ENCODE assay signal across 36 cellular contexts in the genomic region with DNA sequence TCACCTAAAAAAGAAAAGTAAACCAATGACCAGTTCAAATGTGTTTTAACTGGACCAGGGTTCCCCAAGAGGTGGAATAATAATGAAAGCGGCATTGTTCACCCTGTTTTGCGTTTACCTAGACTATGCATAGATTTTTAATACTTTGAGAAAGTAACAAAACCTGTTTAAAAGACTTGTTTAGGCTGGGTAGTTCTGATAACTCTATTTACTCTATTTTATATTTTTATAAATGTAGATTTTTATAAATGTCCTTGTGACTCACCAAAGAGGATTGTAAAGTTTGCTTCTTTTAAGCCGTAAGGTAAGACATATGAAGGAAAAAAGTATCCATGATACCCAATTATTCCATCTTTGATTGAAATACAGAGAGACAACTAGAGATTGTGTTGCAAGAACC.
"Had no signal": no experiment of that assay in that cellular context is flagged by ENCODE, and none has a peak within 500 bp of the region (broad histone marks: within the 10 kb centered on the region; RNA-seq: fewer than 3 reads in every experiment).

No MANE protein-coding gene starts in this region.

- H3K4me3 ChIP-seq: MG63 had no signal

- H3K9me3 ChIP-seq: MG63 had no signal

- H3K27me3 ChIP-seq: MG63 had no signal

- H3K36me3 ChIP-seq: MG63 had no signal

- DNase-seq: Karpas-422, Kasumi-1, MG63, MM.1S, MV-4-11, NCI-H1048, NCI-H1092, NCI-H1092 treated with DMSO at 0.1 percent for 48 hours, NCI-H1105, NCI-H1105 treated with DMSO at 0.1 percent for 48 hours, NCI-H1417, NCI-H1417 treated with DMSO at 0.1 percent for 48 hours, NCI-H1436, NCI-H1436 treated with DMSO at 0.1 percent for 48 hours, NCI-H146, NCI-H1694, NCI-H1694 treated with DMSO at 0.1 percent for 48 hours, NCI-H187, NCI-H187 treated with DMSO at 0.1 percent for 48 hours, NCI-H1930, NCI-H2029, NCI-H2029 treated with DMSO at 0.1 percent for 48 hours, NCI-H2081, NCI-H2081 treated with DMSO at 0.1 percent for 48 hours, NCI-H2107, NCI-H2171, NCI-H2171 treated with DMSO at 0.1 percent for 48 hours, NCI-H2227 treated with DMSO at 0.1 percent for 48 hours, NCI-H226, NCI-H345, NCI-H446, NCI-H446 treated with DMSO at 0.1 percent for 48 hours, NCI-H510A, NCI-H510A treated with DMSO at 0.1 percent for 48 hours, NCI-H524, NCI-H524 treated with DMSO at 0.1 percent for 48 hours had no signal
